In genomic region chr3:51498871-51499790, GRCh38 we compare ENCODE assay signal across 8 cellular contexts. TPM values are rescaled to one million over a fixed set of nuclear protein-coding genes. Genes with fewer than 3 reads are reported as not detected.
DNase-seq lines count a peak whose midpoint lies in the region; ATAC-seq and TF ChIP-seq lines count a peak whose summit lies in the region.

No MANE protein-coding gene starts in this region.

- TF ChIP-seq CTCF in AG04449 (IDR thresholded peaks at IDR 0.05; ENCODE audit: insufficient read depth, low read length, missing control alignments) (no peak), spleen (IDR thresholded peaks at IDR 0.05 in 8 of 11, conservative IDR thresholded peaks at IDR 0.05 in 3 of 11) (peak in 1 of 11 experiments; percentile 21)

- WGBS in spleen, 5 donors = 0 to 1% (median 1%) methylated on average over 38 to 49 of the region's 49 CpGs

- H3K4me3 ChIP-seq in AG04449 (ENCODE audit: low read depth, low read length) (peak overlapping the region; percentile 80), spleen (peak overlapping the region; percentile 81 to 100 (median 92))

- H3K9me3 ChIP-seq in spleen = no peaks in the 10 kb centered on the region

- CTCF ChIA-PET in AG04449 (lab: Yijun Ruan, JAX) = interaction anchor here (0.6 to 8.4 kb wide), 15 partner anchors 11 to 442 kb away, joined by 3 to 349 read pairs (median 19); partner anchors contain the start of genes RAD54L2, RRP9 and TEX264

- no peak for TF ChIP-seq POLR2A in spleen (IDR thresholded peaks at IDR 0.05)

- H3K36me3 ChIP-seq in spleen = peaks cover 0 to 28% (median 9%) of the 10 kb centered on the region in 6 donors

- peaks cover 0 to 55% (median 29%) of the 10 kb centered on the region in 6 donors for H3K4me1 ChIP-seq in spleen

- POLR2A ChIA-PET in AG04449 (lab: Yijun Ruan, JAX) = interaction anchor here (0.5 to 1.6 kb wide), 12 partner anchors 9 to 1217 kb away, joined by 3 to 7 read pairs (median 3); no protein-coding TSS in a partner anchor

- DNase-seq in AG04449 (ENCODE audit: low read depth, low spot score) (peak; percentile 49), NCI-H2227 (lab: John Stamatoyannopoulos, UW; ENCODE audit: unreplicated experiment) (peak; percentile 94), iris pigment epithelial cell (ENCODE audit: low read depth) (peak; percentile 94), spleen (peak; percentile 96)
- DNase-seq in activated CD4-positive, CD25-positive, alpha-beta regulatory T cell (lab: John Stamatoyannopoulos, UW) = peak; percentile 49 to 84 (median 70)
- DNase-seq in central memory CD4-positive, alpha-beta T cell = peak; percentile 79

- no peaks in the 10 kb centered on the region for H3K27me3 ChIP-seq in spleen (replicated peaks in 1 of 7)

- H3K27ac ChIP-seq in spleen = peak overlapping the region; percentile 87 to 99 (median 96)

- ATAC-seq in GM18873 (IDR thresholded peaks at IDR 0.05; ENCODE audit: low FRiP score, unreplicated experiment) (peak; percentile 48), HG03159 (IDR thresholded peaks at IDR 0.05; ENCODE audit: unreplicated experiment) (peak; percentile 55)

- intact Hi-C loops in spleen (cut with DNase I; ENCODE audit: low total_unique reads) = no loop called here

RNA-seq across cellular contexts. Expression of gene DCAF1, which starts 0.7 kb away (rescaled TPM):
- total RNA-seq in spleen = 10 to 100 TPM; 22.2 to 27.4 (median 24.1) TPM
- 1 to 10 TPM; 7.0 to 9.0 (median 7.2) TPM for polyA plus RNA-seq in spleen

RNA-seq across cellular contexts. Expression of gene RAD54L2, which starts 39.4 kb away (rescaled TPM):
- total RNA-seq in spleen = 10 to 100 TPM; 22.8 to 36.7 (median 32.4) TPM
- polyA plus RNA-seq in spleen = 1 to 10 TPM; 1.4 to 4.3 (median 2.2) TPM

Comparison
In these comparisons a context has a peak if more than half of its experiments do, and no peak if none do; other contexts are left out.
1. Peak in every context shown above with its lines: DNase-seq, ATAC-seq, H3K4me3 ChIP-seq and H3K27ac ChIP-seq.